1 cellular context compared by ENCODE assay signal in genomic region chr19:32971715-32972540, GRCh38.
A peak's percentile ranks its signal among the peaks of the same experiment; 100 is the strongest.
TF ChIP-seq lines count a peak whose summit lies in the region.

CEP89 (minus strand) TSS chr19:32971958; CDS start chr19:32971874, 84 bp downstream.
A gene with protein sequence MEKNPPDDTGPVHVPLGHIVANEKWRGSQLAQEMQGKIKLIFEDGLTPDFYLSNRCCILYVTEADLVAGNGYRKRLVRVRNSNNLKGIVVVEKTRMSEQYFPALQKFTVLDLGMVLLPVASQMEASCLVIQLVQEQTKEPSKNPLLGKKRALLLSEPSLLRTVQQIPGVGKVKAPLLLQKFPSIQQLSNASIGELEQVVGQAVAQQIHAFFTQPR (plus strand): TSS chr19:32972242. CDS start chr19:32973197, 955 bp downstream.

TF ChIP-seq in HepG2, 621 proteins besides CTCF, POLR2A, EP300 and RAD21 (continued from another document and continues in another):
- TF ChIP-seq ZHX1 (CRISPR knock-in tag; IDR thresholded peaks at IDR 0.05; ENCODE audit: low read depth), result peak; percentile 72; the same call in 1 of the 2 replicates
- no peak for TF ChIP-seq ZNF44 (CRISPR knock-in tag; IDR thresholded peaks at IDR 0.05)
- TF ChIP-seq MEIS1 (CRISPR knock-in tag; IDR thresholded peaks at IDR 0.05; ENCODE audit: borderline replicate concordance), result no peak
- TF ChIP-seq ZNF747 (CRISPR knock-in tag; IDR thresholded peaks at IDR 0.05; ENCODE audit: borderline replicate concordance), result 0 out of 2 replicates have a peak, but pooled peaks have one; percentile 14
- TF ChIP-seq FOSL2 (CRISPR knock-in tag; IDR thresholded peaks at IDR 0.05), result peak; percentile 6; the same call in 1 of the 2 replicates
- no peak for TF ChIP-seq ZFP82 (CRISPR knock-in tag; IDR thresholded peaks at IDR 0.05; ENCODE audit: borderline replicate concordance)
- no peak for TF ChIP-seq KLF11 (CRISPR knock-in tag; IDR thresholded peaks at IDR 0.05)
- no peak for TF ChIP-seq ZNF678 (CRISPR knock-in tag; IDR thresholded peaks at IDR 0.05)
- TF ChIP-seq HOXA3 (CRISPR knock-in tag; IDR thresholded peaks at IDR 0.05), result 0 out of 2 replicates have a peak, but pooled peaks have one; percentile 31
- peak; percentile 100 for TF ChIP-seq SAP130 (CRISPR knock-in tag; IDR thresholded peaks at IDR 0.05; ENCODE audit: low read depth)
- peak; percentile 52 for TF ChIP-seq FOXA3 (CRISPR knock-in tag; IDR thresholded peaks at IDR 0.05)
- TF ChIP-seq ZFP36L1 (CRISPR knock-in tag; IDR thresholded peaks at IDR 0.05), result peak; percentile 100
- TF ChIP-seq CREB3 (CRISPR knock-in tag; IDR thresholded peaks at IDR 0.05), result no peak
- TF ChIP-seq FOXA1 (IDR thresholded peaks at IDR 0.05), result no peak
- no peak for TF ChIP-seq FOXA1 (CRISPR knock-in tag; IDR thresholded peaks at IDR 0.05)
- TF ChIP-seq SAFB2 (CRISPR knock-in tag; IDR thresholded peaks at IDR 0.05; ENCODE audit: borderline replicate concordance, low read depth), result no peak
- TF ChIP-seq IKZF1 (IDR thresholded peaks at IDR 0.05), result no peak
- peak; percentile 41; the same call in 1 of the 2 replicates for TF ChIP-seq SKIL (CRISPR knock-in tag; IDR thresholded peaks at IDR 0.05; ENCODE audit: borderline replicate concordance)
- peak; percentile 92 for TF ChIP-seq NR2C2 (CRISPR knock-in tag; IDR thresholded peaks at IDR 0.05; ENCODE audit: borderline replicate concordance)
- peak; percentile 94 for TF ChIP-seq HDAC1 (CRISPR knock-in tag; IDR thresholded peaks at IDR 0.05)
- TF ChIP-seq ATF5 (CRISPR knock-in tag; IDR thresholded peaks at IDR 0.05; ENCODE audit: low read depth), result no peak
- no peak for TF ChIP-seq CAMTA2 (CRISPR knock-in tag; IDR thresholded peaks at IDR 0.05; ENCODE audit: borderline replicate concordance)
- peak; percentile 97 for TF ChIP-seq ELF3 (CRISPR knock-in tag; IDR thresholded peaks at IDR 0.05)
- TF ChIP-seq ZBTB25 (CRISPR knock-in tag; IDR thresholded peaks at IDR 0.05), result peak; percentile 77; the same call in 1 of the 2 replicates
- peak; percentile 56; the same call in 1 of the 2 replicates for TF ChIP-seq TBX3 (IDR thresholded peaks at IDR 0.05; ENCODE audit: borderline replicate concordance)
- TF ChIP-seq TSC22D2 (CRISPR knock-in tag; IDR thresholded peaks at IDR 0.05; ENCODE audit: borderline replicate concordance), result peak; percentile 85; the same call in 1 of the 2 replicates
- no peak for TF ChIP-seq CBX5 (CRISPR knock-in tag; IDR thresholded peaks at IDR 0.05; ENCODE audit: borderline replicate concordance)
- TF ChIP-seq, protein P1, sequence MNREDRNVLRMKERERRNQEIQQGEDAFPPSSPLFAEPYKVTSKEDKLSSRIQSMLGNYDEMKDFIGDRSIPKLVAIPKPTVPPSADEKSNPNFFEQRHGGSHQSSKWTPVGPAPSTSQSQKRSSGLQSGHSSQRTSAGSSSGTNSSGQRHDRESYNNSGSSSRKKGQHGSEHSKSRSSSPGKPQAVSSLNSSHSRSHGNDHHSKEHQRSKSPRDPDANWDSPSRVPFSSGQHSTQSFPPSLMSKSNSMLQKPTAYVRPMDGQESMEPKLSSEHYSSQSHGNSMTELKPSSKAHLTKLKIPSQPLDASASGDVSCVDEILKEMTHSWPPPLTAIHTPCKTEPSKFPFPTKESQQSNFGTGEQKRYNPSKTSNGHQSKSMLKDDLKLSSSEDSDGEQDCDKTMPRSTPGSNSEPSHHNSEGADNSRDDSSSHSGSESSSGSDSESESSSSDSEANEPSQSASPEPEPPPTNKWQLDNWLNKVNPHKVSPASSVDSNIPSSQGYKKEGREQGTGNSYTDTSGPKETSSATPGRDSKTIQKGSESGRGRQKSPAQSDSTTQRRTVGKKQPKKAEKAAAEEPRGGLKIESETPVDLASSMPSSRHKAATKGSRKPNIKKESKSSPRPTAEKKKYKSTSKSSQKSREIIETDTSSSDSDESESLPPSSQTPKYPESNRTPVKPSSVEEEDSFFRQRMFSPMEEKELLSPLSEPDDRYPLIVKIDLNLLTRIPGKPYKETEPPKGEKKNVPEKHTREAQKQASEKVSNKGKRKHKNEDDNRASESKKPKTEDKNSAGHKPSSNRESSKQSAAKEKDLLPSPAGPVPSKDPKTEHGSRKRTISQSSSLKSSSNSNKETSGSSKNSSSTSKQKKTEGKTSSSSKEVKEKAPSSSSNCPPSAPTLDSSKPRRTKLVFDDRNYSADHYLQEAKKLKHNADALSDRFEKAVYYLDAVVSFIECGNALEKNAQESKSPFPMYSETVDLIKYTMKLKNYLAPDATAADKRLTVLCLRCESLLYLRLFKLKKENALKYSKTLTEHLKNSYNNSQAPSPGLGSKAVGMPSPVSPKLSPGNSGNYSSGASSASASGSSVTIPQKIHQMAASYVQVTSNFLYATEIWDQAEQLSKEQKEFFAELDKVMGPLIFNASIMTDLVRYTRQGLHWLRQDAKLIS (CRISPR knock-in tag; IDR thresholded peaks at IDR 0.05), result no peak
- peak; percentile 85 for TF ChIP-seq SIN3B (IDR thresholded peaks at IDR 0.05; ENCODE audit: low read length)
- peak; percentile 33; the same call in 1 of the 2 replicates for TF ChIP-seq ZNF383 (CRISPR knock-in tag; IDR thresholded peaks at IDR 0.05; ENCODE audit: borderline replicate concordance)
- TF ChIP-seq ZNF775 (CRISPR knock-in tag; IDR thresholded peaks at IDR 0.05; ENCODE audit: borderline replicate concordance), result no peak
- no peak for TF ChIP-seq ZFP37 (CRISPR knock-in tag; IDR thresholded peaks at IDR 0.05; ENCODE audit: borderline replicate concordance)
- TF ChIP-seq, protein P2, sequence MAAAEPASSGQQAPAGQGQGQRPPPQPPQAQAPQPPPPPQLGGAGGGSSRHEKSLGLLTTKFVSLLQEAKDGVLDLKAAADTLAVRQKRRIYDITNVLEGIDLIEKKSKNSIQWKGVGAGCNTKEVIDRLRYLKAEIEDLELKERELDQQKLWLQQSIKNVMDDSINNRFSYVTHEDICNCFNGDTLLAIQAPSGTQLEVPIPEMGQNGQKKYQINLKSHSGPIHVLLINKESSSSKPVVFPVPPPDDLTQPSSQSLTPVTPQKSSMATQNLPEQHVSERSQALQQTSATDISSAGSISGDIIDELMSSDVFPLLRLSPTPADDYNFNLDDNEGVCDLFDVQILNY (CRISPR knock-in tag; conservative IDR thresholded peaks at IDR 0.05), result peak; percentile 100
- TF ChIP-seq NKX3-1 (CRISPR knock-in tag; IDR thresholded peaks at IDR 0.05), result no peak
- TF ChIP-seq HIVEP1 (CRISPR knock-in tag; IDR thresholded peaks at IDR 0.05), result no peak
- TF ChIP-seq ZNF264 (CRISPR knock-in tag; IDR thresholded peaks at IDR 0.05), result no peak
- TF ChIP-seq, protein P3, sequence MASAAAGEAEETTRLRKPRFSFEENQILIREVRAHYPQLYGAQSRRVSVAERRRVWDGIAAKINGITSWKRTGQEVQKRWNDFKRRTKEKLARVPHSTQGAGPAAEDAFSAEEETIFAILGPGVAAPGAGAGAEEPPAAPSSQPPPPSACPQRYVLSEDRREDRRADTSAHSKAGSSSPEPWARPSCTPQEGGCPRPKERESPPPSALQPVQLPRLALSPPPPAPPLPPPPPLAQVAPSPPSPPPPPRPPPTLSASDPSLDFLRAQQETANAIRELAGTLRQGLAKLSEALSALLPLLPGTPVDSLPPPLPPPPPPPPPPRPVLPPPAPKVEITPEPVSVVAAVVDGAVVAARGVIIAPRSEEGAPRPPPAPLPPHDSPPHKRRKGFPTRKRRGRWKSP (CRISPR knock-in tag; IDR thresholded peaks at IDR 0.05), result peak; percentile 96; the same call in 1 of the 2 replicates
- TF ChIP-seq, protein P4, sequence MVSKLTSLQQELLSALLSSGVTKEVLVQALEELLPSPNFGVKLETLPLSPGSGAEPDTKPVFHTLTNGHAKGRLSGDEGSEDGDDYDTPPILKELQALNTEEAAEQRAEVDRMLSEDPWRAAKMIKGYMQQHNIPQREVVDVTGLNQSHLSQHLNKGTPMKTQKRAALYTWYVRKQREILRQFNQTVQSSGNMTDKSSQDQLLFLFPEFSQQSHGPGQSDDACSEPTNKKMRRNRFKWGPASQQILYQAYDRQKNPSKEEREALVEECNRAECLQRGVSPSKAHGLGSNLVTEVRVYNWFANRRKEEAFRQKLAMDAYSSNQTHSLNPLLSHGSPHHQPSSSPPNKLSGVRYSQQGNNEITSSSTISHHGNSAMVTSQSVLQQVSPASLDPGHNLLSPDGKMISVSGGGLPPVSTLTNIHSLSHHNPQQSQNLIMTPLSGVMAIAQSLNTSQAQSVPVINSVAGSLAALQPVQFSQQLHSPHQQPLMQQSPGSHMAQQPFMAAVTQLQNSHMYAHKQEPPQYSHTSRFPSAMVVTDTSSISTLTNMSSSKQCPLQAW (CRISPR knock-in tag; IDR thresholded peaks at IDR 0.05), result peak; percentile 80
- TF ChIP-seq ZBTB49 (CRISPR knock-in tag; IDR thresholded peaks at IDR 0.05; ENCODE audit: borderline replicate concordance), result no peak
- peak; percentile 45 for TF ChIP-seq YY1 (IDR thresholded peaks at IDR 0.05; ENCODE audit: insufficient read depth, insufficient replicate concordance, low read depth, low read length)
- TF ChIP-seq ZBTB1 (CRISPR knock-in tag; IDR thresholded peaks at IDR 0.05; ENCODE audit: borderline replicate concordance), result no peak
- TF ChIP-seq ADNP (CRISPR knock-in tag; IDR thresholded peaks at IDR 0.05), result no peak
- 0 out of 2 replicates have a peak, but pooled peaks have one; percentile 26 for TF ChIP-seq KLF6 (CRISPR knock-in tag; IDR thresholded peaks at IDR 0.05)
- peak; percentile 52; the same call in 1 of the 2 replicates for TF ChIP-seq PITX1 (CRISPR knock-in tag; IDR thresholded peaks at IDR 0.05)
- TF ChIP-seq FOSL1 (CRISPR knock-in tag; IDR thresholded peaks at IDR 0.05; ENCODE audit: borderline replicate concordance), result no peak
- TF ChIP-seq ZNF136 (CRISPR knock-in tag; IDR thresholded peaks at IDR 0.05; ENCODE audit: low read depth), result peak; percentile 65; the same call in 1 of the 2 replicates
- peak; percentile 49; the same call in 1 of the 2 replicates for TF ChIP-seq IRF2 (CRISPR knock-in tag; IDR thresholded peaks at IDR 0.05)
- no peak for TF ChIP-seq KDM1A (CRISPR knock-in tag; IDR thresholded peaks at IDR 0.05)
